ENCODE assay signal across 1 cellular context in genomic region chr14:92997343-92998061, GRCh38.
TF ChIP-seq lines count a peak whose summit lies in the region.

No MANE protein-coding gene starts in this region.

TF ChIP-seq in neural cell, 6 proteins besides CTCF, POLR2A, EP300 and RAD21 (continued from another document):
- TF ChIP-seq REST (IDR thresholded peaks at IDR 0.05; ENCODE audit: borderline replicate concordance), result no peak
- TF ChIP-seq POLR2AphosphoS5 (IDR thresholded peaks at IDR 0.05), result no peak
- no peak for TF ChIP-seq MXI1 (conservative IDR thresholded peaks at IDR 0.05; ENCODE audit: poor library complexity, severe bottlenecking)
